16 cellular contexts compared by ENCODE assay signal in the genomic region with DNA sequence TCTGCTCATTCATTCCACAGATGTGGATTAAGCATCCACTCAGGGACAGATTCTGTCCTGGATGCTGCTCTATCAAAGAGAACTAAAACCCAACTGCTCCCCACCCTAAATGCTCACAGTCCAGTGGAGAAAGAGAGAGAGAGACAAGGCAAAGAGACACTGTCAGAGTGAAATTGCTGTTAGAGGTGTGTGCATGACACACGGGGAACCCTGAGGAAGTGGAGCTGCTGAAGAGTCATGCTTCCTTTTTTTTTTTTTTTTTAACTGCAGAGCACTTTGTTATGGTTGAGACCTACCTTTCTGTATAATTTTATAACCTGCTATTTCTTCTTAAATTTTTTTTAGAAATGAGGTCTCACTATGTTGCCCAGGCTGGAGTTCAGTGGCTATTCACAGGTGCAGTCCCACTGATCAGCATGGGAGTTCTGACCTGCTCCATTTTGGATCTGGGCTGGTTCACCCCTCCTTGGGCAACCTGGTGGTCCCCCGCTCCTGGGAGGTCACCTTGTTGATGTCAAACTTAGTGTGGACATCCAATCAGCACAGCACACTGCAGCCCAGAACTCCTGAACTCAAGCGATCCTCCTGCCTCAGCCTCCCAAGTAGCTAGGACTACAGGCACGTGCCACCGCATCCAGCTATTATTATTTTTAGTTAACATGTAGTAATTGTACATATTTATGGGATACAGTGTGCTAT. TPM values are rescaled to one million over a fixed set of nuclear protein-coding genes. Genes with fewer than 3 reads are reported as not detected.
DNase-seq lines count a peak whose midpoint lies in the region; ATAC-seq and TF ChIP-seq lines count a peak whose summit lies in the region.
"Had no signal": no experiment of that assay in that cellular context is flagged by ENCODE, and none has a peak within 500 bp of the region (broad histone marks: within the 10 kb centered on the region; RNA-seq: fewer than 3 reads in every experiment).

No MANE protein-coding gene starts in this region.

- POLR2A ChIA-PET in activated CD8-positive, alpha-beta T cell treated with anti-CD3 and anti-CD28 coated beads for 36 hours (lab: Charles Lee): interaction anchor here (0.7 to 1.4 kb wide), 3 partner anchors 21 to 61 kb away, joined by 3 to 4 read pairs (median 3); no protein-coding TSS in a partner anchor

- H3K9ac ChIP-seq in GM23248: no peak overlapping the region

- H3K4me1 Mint-ChIP-seq in activated CD8-positive, alpha-beta T cell treated with anti-CD3 and anti-CD28 coated beads for 36 hours (ENCODE audit: low read depth): peaks cover 24% of the 10 kb centered on the region
- no peaks in the 10 kb centered on the region for H3K4me1 Mint-ChIP-seq in osteocyte (ENCODE audit: unreplicated experiment)

- no peak for TF ChIP-seq CTCF in activated CD8-positive, alpha-beta T cell treated with anti-CD3 and anti-CD28 coated beads for 36 hours (IDR thresholded peaks at IDR 0.05)
- TF ChIP-seq CTCF in osteocyte (IDR thresholded peaks at IDR 0.05) (no peak), uterus (IDR thresholded peaks at IDR 0.05) (no peak)

- DNase-seq in activated CD8-positive, alpha-beta memory T cell treated with anti-CD3 and anti-CD28 coated beads for 24 hours: peak; percentile 54
- DNase-seq in activated CD8-positive, alpha-beta memory T cell treated with anti-CD3 and anti-CD28 coated beads, Interleukin-2, amount 50 U/mL, for 4 hours: no peak
- DNase-seq in Kasumi-1 (lab: John Stamatoyannopoulos, UW) (peak; percentile 7 to 9), osteocyte (ENCODE audit: extremely low spot score, unreplicated experiment) (peak; percentile 71), uterus (no peak), GM23248 (no peak)
- peak; percentile 60 for DNase-seq in activated CD8-positive, alpha-beta T cell treated with anti-CD3 and anti-CD28 coated beads for 36 hours
- DNase-seq: Calu3, lower lobe of right lung, NCI-H2029, NCI-H69, testis had no signal

- H3K4me1 ChIP-seq in uterus (no peaks in the 10 kb centered on the region), GM23248 (ENCODE audit: insufficient read depth) (peaks cover 10% of the 10 kb centered on the region; the same call in 1 of the 2 replicates)
- H3K4me1 ChIP-seq: lower lobe of right lung had no signal

- H3K79me2 ChIP-seq in GM23248 (ENCODE audit: insufficient read depth): no peaks in the 10 kb centered on the region

- H3K36me3 ChIP-seq in uterus (no peaks in the 10 kb centered on the region), GM23248 (ENCODE audit: low read depth) (no peaks in the 10 kb centered on the region)
- H3K36me3 ChIP-seq: gastroesophageal sphincter, lower lobe of right lung had no signal

- no peak overlapping the region for H3K4me2 ChIP-seq in GM23248 (ENCODE audit: unreplicated experiment)

- 77 to 80% methylated on average over 5 of the region's 5 CpGs for WGBS in GM23248 (ENCODE audit: low coverage in 1 of 2, low lambda C conversion rate in 2 of 2, missing lambda C conversion rate in 2 of 2), 2 experiments

- H3K27ac Mint-ChIP-seq in activated CD8-positive, alpha-beta T cell treated with anti-CD3 and anti-CD28 coated beads for 36 hours: no peak overlapping the region
- no peak overlapping the region for H3K27ac Mint-ChIP-seq in osteocyte (ENCODE audit: unreplicated experiment)
- H3K27ac Mint-ChIP-seq: nephron had no signal

- peak; percentile 82 for ATAC-seq in activated CD8-positive, alpha-beta T cell treated with anti-CD3 and anti-CD28 coated beads for 36 hours
- no peak for ATAC-seq in GM21576 (IDR thresholded peaks at IDR 0.05; ENCODE audit: unreplicated experiment)
- ATAC-seq: gastroesophageal sphincter had no signal

- H3K36me3 Mint-ChIP-seq in activated CD8-positive, alpha-beta T cell treated with anti-CD3 and anti-CD28 coated beads for 36 hours (ENCODE audit: low read depth): no peaks in the 10 kb centered on the region
- no peaks in the 10 kb centered on the region for H3K36me3 Mint-ChIP-seq in osteocyte (ENCODE audit: unreplicated experiment)

- no peak overlapping the region for H3K4me3 Mint-ChIP-seq in activated CD8-positive, alpha-beta T cell treated with anti-CD3 and anti-CD28 coated beads for 36 hours
- H3K4me3 Mint-ChIP-seq in osteocyte (ENCODE audit: unreplicated experiment): no peak overlapping the region
- H3K4me3 Mint-ChIP-seq: nephron had no signal

- no peaks in the 10 kb centered on the region for H3K27me3 Mint-ChIP-seq in activated CD8-positive, alpha-beta T cell treated with anti-CD3 and anti-CD28 coated beads for 36 hours
- H3K27me3 Mint-ChIP-seq in osteocyte (ENCODE audit: unreplicated experiment): peaks cover 33% of the 10 kb centered on the region

- H3K27ac ChIP-seq in uterus: no peak overlapping the region
- H3K27ac ChIP-seq in GM23248: no peak overlapping the region
- H3K27ac ChIP-seq: gastroesophageal sphincter, lower lobe of right lung, testis had no signal

- TF ChIP-seq POLR2A in uterus (IDR thresholded peaks at IDR 0.05): no peak

- H3K9me3 Mint-ChIP-seq in activated CD8-positive, alpha-beta T cell treated with anti-CD3 and anti-CD28 coated beads for 36 hours: peaks cover 2% of the 10 kb centered on the region
- H3K9me3 Mint-ChIP-seq in osteocyte (ENCODE audit: unreplicated experiment): peaks cover 3% of the 10 kb centered on the region

- no peak overlapping the region for H2AFZ ChIP-seq in GM23248

- no peaks in the 10 kb centered on the region for H3F3A ChIP-seq in GM23248 (ENCODE audit: insufficient read depth)

- intact Hi-C loops in activated CD8-positive, alpha-beta T cell treated with anti-CD3 and anti-CD28 coated beads for 36 hours (cut with micrococcal nuclease): no loop called here
- intact Hi-C loops in uterus (cut with DNase I; ENCODE audit: low total_unique reads): no loop called here

- H3K4me3 ChIP-seq in uterus (no peak overlapping the region), GM23248 (no peak overlapping the region)
- H3K4me3 ChIP-seq: gastroesophageal sphincter, lower lobe of right lung, testis had no signal

- H3K9me3 ChIP-seq in uterus: no peaks in the 10 kb centered on the region
- H3K9me3 ChIP-seq in GM23248 (ENCODE audit: low read depth): no peaks in the 10 kb centered on the region
- H3K9me3 ChIP-seq: gastroesophageal sphincter, lower lobe of right lung, testis had no signal

- in situ Hi-C loops in GM23248 (cut with MboI): no loop called here

- CTCF ChIA-PET in activated CD8-positive, alpha-beta T cell treated with anti-CD3 and anti-CD28 coated beads for 36 hours (lab: Charles Lee): interaction anchor here (1.1 to 7.7 kb wide), 13 partner anchors 20 to 567 kb away, joined by 3 to 105 read pairs (median 5); no protein-coding TSS in a partner anchor

- no peaks in the 10 kb centered on the region for H3K9me2 ChIP-seq in GM23248 (ENCODE audit: insufficient read depth)

- no peaks in the 10 kb centered on the region for H3K27me3 ChIP-seq in uterus
- 0 out of 2 replicates have a peak, but pooled peaks cover 3% of the 10 kb centered on the region for H3K27me3 ChIP-seq in GM23248 (replicated peaks; ENCODE audit: insufficient read depth)
- H3K27me3 ChIP-seq: gastroesophageal sphincter, testis had no signal

- no peaks in the 10 kb centered on the region for H4K20me1 ChIP-seq in GM23248 (ENCODE audit: insufficient read depth)

RNA-seq across cellular contexts. Expression of a gene that starts 18.2 kb away (rescaled TPM):
- total RNA-seq in activated CD8-positive, alpha-beta T cell treated with anti-CD3 and anti-CD28 coated beads for 36 hours: 100 to 1,000 TPM; 113 to 121 TPM
- total RNA-seq in osteocyte (not detected in 2 replicates), uterus (1 to 10 TPM in 3 of 4 donors, not detected in 1; 1.3 to 10.0 (median 4.7) TPM)
- 0.38 TPM in 1 of 2 replicates, not detected in the other for total RNA-seq in GM23248 (2014; rRNA removed; shearing (Covaris generic))
- polyA plus RNA-seq in GM23248 (2016; fragmentation: Nextera tagmentation; extraction: Ambion mirVana): 0.71 and 0.80 TPM in 2 replicates
- total RNA-seq: Calu3, renal cortical epithelial cell had no signal

RNA-seq across cellular contexts. Expression of a gene that starts 45.2 kb away (rescaled TPM):
- 10 to 100 TPM; 21.8 to 21.9 TPM for total RNA-seq in activated CD8-positive, alpha-beta T cell treated with anti-CD3 and anti-CD28 coated beads for 36 hours
- total RNA-seq in osteocyte: 81.3 and 82.2 TPM in 2 replicates
- total RNA-seq in uterus: 100 to 1,000 TPM in 1 of 4 donors, 10 to 100 TPM in 3; 26.1 to 108 (median 46.7) TPM
- total RNA-seq in GM23248 (2014; rRNA removed; shearing (Covaris generic)): 95.4 and 96.7 TPM in 2 replicates
- polyA plus RNA-seq in GM23248 (2016; fragmentation: Nextera tagmentation; extraction: Ambion mirVana): 178 and 181 TPM in 2 replicates

Comparison
In these comparisons a context has a peak if more than half of its experiments do, and no peak if none do; other contexts are left out.
1. DNase-seq: peak in activated CD8-positive, alpha-beta memory T cell treated with anti-CD3 and anti-CD28 coated beads for 24 hours (single experiment), Kasumi-1 (2 of 2), activated CD8-positive, alpha-beta T cell treated with anti-CD3 and anti-CD28 coated beads for 36 hours (single experiment) and osteocyte (single experiment); none in activated CD8-positive, alpha-beta memory T cell treated with anti-CD3 and anti-CD28 coated beads, Interleukin-2, amount 50 U/mL, for 4 hours (single experiment), uterus (0 of 2) and GM23248 (single experiment).
2. RNA of a gene that starts 18.2 kb away (total RNA-seq): 113 to 121 TPM in activated CD8-positive, alpha-beta T cell treated with anti-CD3 and anti-CD28 coated beads for 36 hours; 1.3 to 10.0 TPM in uterus, not detected in osteocyte and 0.38 TPM in GM23248; every median in the first group is over 10 times any median in the second.